8 cellular contexts compared by ENCODE assay signal in the genomic region with DNA sequence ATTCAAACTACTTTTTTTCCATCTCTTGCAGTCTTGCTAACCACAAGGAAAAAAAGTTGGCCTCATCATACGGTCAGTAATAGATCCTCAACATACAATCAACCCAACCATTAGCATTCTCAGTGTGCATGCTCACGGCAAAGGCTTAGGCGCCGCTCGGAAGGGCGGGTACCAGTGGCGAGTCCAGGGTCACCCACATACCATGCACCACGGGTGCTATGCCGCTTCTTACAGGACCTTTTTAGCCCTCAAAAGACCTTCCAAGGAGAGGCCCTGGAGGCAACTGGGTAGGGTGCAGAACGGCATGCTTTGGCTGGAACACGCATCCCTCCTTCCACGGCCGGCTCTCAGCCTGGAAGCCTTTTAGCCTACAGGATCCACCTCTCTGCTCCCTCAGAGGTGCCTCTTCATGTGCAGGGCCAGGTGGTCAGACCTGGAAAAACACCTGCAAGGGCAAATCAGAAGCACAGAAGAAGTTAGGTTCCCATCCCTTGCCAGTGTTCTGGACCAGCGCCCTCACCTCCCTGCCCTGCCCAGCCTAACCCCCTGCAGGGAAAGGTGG. TPM values are rescaled to one million over a fixed set of nuclear protein-coding genes. Genes with fewer than 3 reads are reported as not detected.
DNase-seq lines count a peak whose midpoint lies in the region; ATAC-seq and TF ChIP-seq lines count a peak whose summit lies in the region.

No MANE protein-coding gene starts in this region.

- peaks cover 89% of the 10 kb centered on the region for H3K36me3 Mint-ChIP-seq in activated naive CD8-positive, alpha-beta T cell treated with anti-CD3 and anti-CD28 coated beads for 36 hours

- TF ChIP-seq EP300 in gastroesophageal sphincter (IDR thresholded peaks at IDR 0.05): no peak

- no peak for ATAC-seq in gastroesophageal sphincter

- H3K9me3 ChIP-seq in gastroesophageal sphincter: no peaks in the 10 kb centered on the region

- peak overlapping the region; percentile 82 for H3K4me3 ChIP-seq in HFF-Myc (replicated peaks; ENCODE audit: low read depth, low read length)
- peak overlapping the region; percentile 11 to 98 for H3K4me3 ChIP-seq in gastroesophageal sphincter
- H3K4me3 ChIP-seq in skin epidermis: peak overlapping the region in 6 of 7 experiments; percentile 71 to 98 (median 80)

- peak overlapping the region; percentile 93 to 100 (median 100) for H3K27ac ChIP-seq in gastroesophageal sphincter
- peak overlapping the region; percentile 91 to 100 (median 100) for H3K27ac ChIP-seq in skin epidermis

- no peaks in the 10 kb centered on the region for H3K27me3 ChIP-seq in gastroesophageal sphincter

- TF ChIP-seq POLR2A in gastroesophageal sphincter (IDR thresholded peaks at IDR 0.05): no peak

- H3K27ac Mint-ChIP-seq in activated naive CD8-positive, alpha-beta T cell treated with anti-CD3 and anti-CD28 coated beads for 36 hours: peak overlapping the region; percentile 78

- DNase-seq in HFF-Myc (ENCODE audit: extremely low read depth, low read depth) (no peak), NCI-H1436 (lab: John Stamatoyannopoulos, UW) (no peak), NCI-H82 (lab: John Stamatoyannopoulos, UW) (no peak), Ammon's horn (ENCODE audit: low spot score) (no peak), NCI-H187 treated with DMSO at 0.1 percent for 48 hours (lab: John Stamatoyannopoulos, UW) (no peak)
- no peak for DNase-seq in activated naive CD8-positive, alpha-beta T cell treated with anti-CD3 and anti-CD28 coated beads for 36 hours

- H3K4me1 Mint-ChIP-seq in activated naive CD8-positive, alpha-beta T cell treated with anti-CD3 and anti-CD28 coated beads for 36 hours: peaks cover 71% of the 10 kb centered on the region

- TF ChIP-seq CTCF in HFF-Myc (IDR thresholded peaks at IDR 0.05; ENCODE audit: low read depth, low read length, missing control alignments) (no peak), gastroesophageal sphincter (IDR thresholded peaks at IDR 0.05) (no peak)

- H3K9me3 Mint-ChIP-seq in activated naive CD8-positive, alpha-beta T cell treated with anti-CD3 and anti-CD28 coated beads for 36 hours: no peaks in the 10 kb centered on the region

- H3K4me1 ChIP-seq in gastroesophageal sphincter: peaks cover 25 to 76% (median 33%) of the 10 kb centered on the region in 3 donors

- peaks cover 5 to 65% of the 10 kb centered on the region in 2 donors for H3K36me3 ChIP-seq in gastroesophageal sphincter

- H3K4me3 Mint-ChIP-seq in activated naive CD8-positive, alpha-beta T cell treated with anti-CD3 and anti-CD28 coated beads for 36 hours: peak overlapping the region; percentile 95

- peaks cover 2% of the 10 kb centered on the region for H3K27me3 Mint-ChIP-seq in activated naive CD8-positive, alpha-beta T cell treated with anti-CD3 and anti-CD28 coated beads for 36 hours

- WGBS in gastroesophageal sphincter (ENCODE audit: low coverage in 1 of 2), 2 donors: 29 to 63% methylated on average over 3 to 9 of the region's 14 CpGs

RNA-seq across cellular contexts. Expression of a gene that starts 5.8 kb away (rescaled TPM):
- total RNA-seq in activated naive CD8-positive, alpha-beta T cell treated with anti-CD3 and anti-CD28 coated beads for 36 hours: 100 to 1,000 TPM; 117 to 125 TPM
- 100 to 1,000 TPM in 2 of 4 donors, 10 to 100 TPM in 2; 90.3 to 113 (median 105) TPM for total RNA-seq in gastroesophageal sphincter
